In the genomic region with DNA sequence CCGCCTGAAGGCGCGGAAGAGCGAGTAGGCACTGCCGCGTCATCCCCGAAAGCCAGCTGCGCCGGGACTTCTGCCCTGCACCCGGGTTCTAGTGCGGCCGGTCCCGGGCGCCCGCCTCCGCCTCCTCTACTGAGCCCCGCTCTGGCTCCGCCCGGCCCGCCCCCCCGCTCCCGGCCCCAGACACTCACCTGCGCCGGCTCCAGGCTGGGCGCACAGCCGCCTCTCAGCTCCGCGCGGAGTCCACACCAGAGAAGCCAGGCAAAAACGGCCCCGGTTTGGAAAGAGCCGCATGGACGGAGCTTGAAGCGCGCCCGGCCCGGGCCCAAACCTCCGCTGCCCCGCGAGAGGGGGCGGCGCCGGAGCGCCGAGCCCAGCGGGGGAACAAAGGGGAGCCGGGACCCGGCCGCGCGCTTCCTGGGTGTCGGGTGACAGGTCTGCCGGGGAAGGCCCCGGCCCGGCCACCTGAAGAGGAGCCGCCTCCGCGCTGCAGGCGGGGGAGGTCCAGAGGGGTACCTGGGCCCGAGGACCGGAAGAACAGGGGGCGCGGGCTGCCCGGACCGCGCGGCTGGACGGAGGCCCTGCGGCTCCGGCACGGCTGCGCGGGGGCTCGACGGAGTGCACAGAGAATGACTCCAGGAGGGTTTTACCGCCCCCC, we compare ENCODE assay signal across 8 cellular contexts.
DNase-seq lines count a peak whose midpoint lies in the region; ATAC-seq, FAIRE-seq and TF ChIP-seq lines count a peak whose summit lies in the region.

No MANE protein-coding gene starts in this region.

- peaks cover 50% of the 10 kb centered on the region for H3K36me3 ChIP-seq in WERI-Rb-1
- H3K36me3 ChIP-seq in heart right ventricle = no peaks in the 10 kb centered on the region

- H3K27ac ChIP-seq in WERI-Rb-1 (peak overlapping the region; percentile 97), heart right ventricle (no peak overlapping the region)

- intact Hi-C loops in heart right ventricle (cut with DNase I) = no loop called here

- H3K27me3 ChIP-seq in WERI-Rb-1 (ENCODE audit: insufficient read depth, low read depth, severe bottlenecking) (no peaks in the 10 kb centered on the region), heart right ventricle (peaks cover 68 to 100% (median 97%) of the 10 kb centered on the region in 7 donors)

- in situ Hi-C loops in KBM-7 (cut with MboI; ENCODE audit: low pct_unique_long_range_greater_than_20kb, low sequenced_read_pairs) = no loop called here

- WGBS in heart right ventricle, 2 donors = 1% methylated on average over 60 to 76 of the region's 76 CpGs

- FAIRE-seq in GM12892 (lab: Jason Lieb, UNC) = no peak

- DNase-seq in A172 (ENCODE audit: low spot score) (peak; percentile 15), GM12892 (ENCODE audit: insufficient read length) (peak; percentile 68), KBM-7 (peak; percentile 67), WERI-Rb-1 (no peak), heart right ventricle (no peak), skeletal muscle cell (ENCODE audit: low read depth) (no peak)

- TF ChIP-seq POLR2A in GM12892 (IDR thresholded peaks at IDR 0.05; ENCODE audit: low read depth, low read length) = no peak

- ATAC-seq in heart right ventricle (no peak), HG03139 (IDR thresholded peaks at IDR 0.05; ENCODE audit: unreplicated experiment) (no peak), HG03469 (IDR thresholded peaks at IDR 0.05; ENCODE audit: unreplicated experiment) (no peak)

- peak overlapping the region; percentile 85 for H3K4me3 ChIP-seq in WERI-Rb-1 (ENCODE audit: low read depth, low read length)
- peak overlapping the region; percentile 29 to 55 (median 40) for H3K4me3 ChIP-seq in heart right ventricle
- peak overlapping the region; percentile 31 for H3K4me3 ChIP-seq in skeletal muscle cell (ENCODE audit: low read depth, low read length)

- TF ChIP-seq CTCF in WERI-Rb-1 (IDR thresholded peaks at IDR 0.05; ENCODE audit: low read depth, low read length) (no peak), heart right ventricle (IDR thresholded peaks at IDR 0.05) (no peak)

- H3K4me1 ChIP-seq in heart right ventricle = peaks cover 14 to 63% (median 60%) of the 10 kb centered on the region in 9 donors

- no peaks in the 10 kb centered on the region for H3K9me3 ChIP-seq in WERI-Rb-1 (ENCODE audit: severe bottlenecking)
- no peaks in the 10 kb centered on the region for H3K9me3 ChIP-seq in heart right ventricle

Comparison
In these comparisons a context has a peak if more than half of its experiments do, and no peak if none do; other contexts are left out.
1. DNase-seq: peak in A172 (single experiment), GM12892 (single experiment) and KBM-7 (single experiment); none in WERI-Rb-1 (single experiment), heart right ventricle (0 of 2) and skeletal muscle cell (single experiment).
2. H3K4me3 ChIP-seq: peak in every context shown above with its lines; median percentile 85 in WERI-Rb-1; 40 in heart right ventricle; 31 in skeletal muscle cell.